8 cellular contexts compared by ENCODE assay signal in genomic region chr13:114132419-114133121, GRCh38. TPM values are rescaled to one million over a fixed set of nuclear protein-coding genes. Genes with fewer than 3 reads are reported as not detected.
A peak's percentile ranks its signal among the peaks of the same experiment; 100 is the strongest.
DNase-seq lines count a peak whose midpoint lies in the region; ATAC-seq, FAIRE-seq and TF ChIP-seq lines count a peak whose summit lies in the region.

Gene RASA3 (minus strand): TSS chr13:114132623. CDS start chr13:114132489, 134 bp downstream.

- TF ChIP-seq POLR2A in K562 (conservative IDR thresholded peaks at IDR 0.05), result no peak

- H3K36me3 Mint-ChIP-seq in T-helper 17 cell (ENCODE audit: low read depth), result peaks cover 14% of the 10 kb centered on the region
- H3K36me3 Mint-ChIP-seq in progenitor cell of endocrine pancreas (ENCODE audit: insufficient read depth), result no peaks in the 10 kb centered on the region

- intact Hi-C loops in K562 (cut with micrococcal nuclease), result no loop called here

- POLR2A ChIA-PET in K562 (lab: Yijun Ruan, JAX), result interaction anchor here (1.0 kb wide), 1 partner anchor 12 kb away, joined by 4 read pairs; no protein-coding TSS in a partner anchor

- CTCF ChIA-PET in K562 (lab: Yijun Ruan, JAX; ENCODE audit: low intra/inter-chr PET ratio), result no interaction called here

- in situ Hi-C loops in GM23248 (cut with MboI) (no loop called here), K562 (cut with MboI) (no loop called here)

- no peaks in the 10 kb centered on the region for H4K20me1 ChIP-seq in GM23248 (ENCODE audit: insufficient read depth)
- no peaks in the 10 kb centered on the region for H4K20me1 ChIP-seq in Karpas-422 (ENCODE audit: insufficient read depth, low read depth, low read length)
- H4K20me1 ChIP-seq in K562 (replicated peaks; ENCODE audit: control insufficient read depth, insufficient read depth, low read length), result no peaks in the 10 kb centered on the region

- H3K9me1 ChIP-seq in K562 (ENCODE audit: control insufficient read depth, insufficient read depth, low read length), result no peaks in the 10 kb centered on the region

- H3K27ac ChIP-seq in GM23248 (peak within 1 kb of the TSS; percentile 96), Karpas-422 (ENCODE audit: low read length) (no peak within 1 kb of the TSS), K562 (ENCODE audit: extremely low read depth, low read depth, low read length) (peak within 1 kb of the TSS; percentile 80)

- H3K9me3 Mint-ChIP-seq in progenitor cell of endocrine pancreas (ENCODE audit: low read depth), result no peaks in the 10 kb centered on the region

- H3K27ac Mint-ChIP-seq in T-helper 17 cell (peak within 1 kb of the TSS; percentile 99), progenitor cell of endocrine pancreas (peak within 1 kb of the TSS; percentile 88)

- H3K4me1 ChIP-seq in GM23248 (ENCODE audit: insufficient read depth), result peaks cover 23% of the 10 kb centered on the region
- H3K4me1 ChIP-seq in Karpas-422 (ENCODE audit: low read length), result peaks cover 38% of the 10 kb centered on the region
- peaks cover 25 to 61% of the 10 kb centered on the region in 2 experiments for H3K4me1 ChIP-seq in K562 (replicated peaks in 1 of 2; ENCODE audit: control insufficient read depth in 2 of 2, insufficient read depth in 2 of 2, low read length in 2 of 2)

- H3K36me3 ChIP-seq in GM23248 (ENCODE audit: low read depth) (no peaks in the 10 kb centered on the region), Karpas-422 (ENCODE audit: insufficient read depth, low read length) (no peaks in the 10 kb centered on the region), K562 (ENCODE audit: control insufficient read depth, insufficient read depth, low read length) (no peaks in the 10 kb centered on the region)

- peak within 1 kb of the TSS; percentile 96 for H3K9ac ChIP-seq in GM23248
- peak within 1 kb of the TSS; percentile 66 for H3K9ac ChIP-seq in Karpas-422 (ENCODE audit: low read length)
- H3K9ac ChIP-seq in K562 (ENCODE audit: insufficient read depth in 1 of 2, low read depth in 2 of 2, low read length in 2 of 2), result peak within 1 kb of the TSS; percentile 64 to 96

- H3K79me2 ChIP-seq in GM23248 (ENCODE audit: insufficient read depth), result peaks cover 42% of the 10 kb centered on the region
- H3K79me2 ChIP-seq in Karpas-422 (ENCODE audit: low read length), result no peaks in the 10 kb centered on the region
- peaks cover 46% of the 10 kb centered on the region for H3K79me2 ChIP-seq in K562 (ENCODE audit: control insufficient read depth, insufficient read depth, low read length)

- H3K4me2 ChIP-seq in GM23248 (ENCODE audit: unreplicated experiment) (peak within 1 kb of the TSS; percentile 90), Karpas-422 (ENCODE audit: low read depth, low read length, poor library complexity, severe bottlenecking) (peak within 1 kb of the TSS; percentile 89), K562 (ENCODE audit: insufficient read depth, low read length) (peak within 1 kb of the TSS; percentile 91)

- H3K4me3 Mint-ChIP-seq in T-helper 17 cell (peak within 1 kb of the TSS; percentile 97), progenitor cell of endocrine pancreas (ENCODE audit: low read depth) (peak within 1 kb of the TSS; percentile 90)

- H3K9me3 ChIP-seq in GM23248 (ENCODE audit: low read depth), result no peaks in the 10 kb centered on the region
- no peaks in the 10 kb centered on the region for H3K9me3 ChIP-seq in Karpas-422 (ENCODE audit: low read length)
- no peaks in the 10 kb centered on the region for H3K9me3 ChIP-seq in T-helper 17 cell (ENCODE audit: control insufficient read depth, low read length, poor library complexity, severe bottlenecking)
- no peaks in the 10 kb centered on the region for H3K9me3 ChIP-seq in K562 (replicated peaks; ENCODE audit: control insufficient read depth, insufficient read depth, low read depth, low read length)

- H3K4me1 Mint-ChIP-seq in T-helper 17 cell (peaks cover 48% of the 10 kb centered on the region), progenitor cell of endocrine pancreas (ENCODE audit: low read depth) (peaks cover 21% of the 10 kb centered on the region)

- no peak for TF ChIP-seq EP300 in K562 (IDR thresholded peaks at IDR 0.05; ENCODE audit: low read length)

- ATAC-seq in T-helper 17 cell, result peak; percentile 60
- peak; percentile 89 for ATAC-seq in K562
- ATAC-seq in HG03378 (IDR thresholded peaks at IDR 0.05; ENCODE audit: unreplicated experiment), result no peak

- TF ChIP-seq RAD21 in K562 (CRISPR knock-in tag; conservative IDR thresholded peaks at IDR 0.05 in 1 of 2, IDR thresholded peaks at IDR 0.05 in 1 of 2), result no peak

- peak within 1 kb of the TSS; percentile 67 for H3K4me3 ChIP-seq in GM08714 (ENCODE audit: low read length)
- H3K4me3 ChIP-seq in GM23248, result peak within 1 kb of the TSS; percentile 93
- H3K4me3 ChIP-seq in Karpas-422 (ENCODE audit: low read length), result peak within 1 kb of the TSS; percentile 72
- H3K4me3 ChIP-seq in K562, result peak within 1 kb of the TSS; percentile 65

- H3K9me2 ChIP-seq in GM23248 (ENCODE audit: insufficient read depth) (no peaks in the 10 kb centered on the region), Karpas-422 (replicated peaks; ENCODE audit: insufficient read depth, low read length) (no peaks in the 10 kb centered on the region)

- no peak for FAIRE-seq in K562 (lab: Jason Lieb, UNC)

- H3K27me3 Mint-ChIP-seq in T-helper 17 cell (no peaks in the 10 kb centered on the region), progenitor cell of endocrine pancreas (peaks cover 48% of the 10 kb centered on the region)

- WGBS in GM23248 (ENCODE audit: low coverage in 1 of 2, low lambda C conversion rate in 2 of 2, missing lambda C conversion rate in 2 of 2), 2 experiments, result 2 to 8% methylated on average over 5 to 30 of the region's 81 CpGs
- 0% methylated on average over 3 of the region's 81 CpGs for WGBS in K562 (ENCODE audit: insufficient coverage, low coverage, missing lambda C conversion rate)

- H2AFZ ChIP-seq in GM23248 (peak within 1 kb of the TSS; percentile 38; the same call in 1 of the 2 replicates), Karpas-422 (ENCODE audit: low read length) (peak within 1 kb of the TSS; percentile 62), K562 (ENCODE audit: low read depth, low read length) (peak within 1 kb of the TSS; percentile 78)

- H3F3A ChIP-seq in GM23248 (ENCODE audit: insufficient read depth), result peaks cover 31% of the 10 kb centered on the region

- no TSS peak for BruUV-seq in K562 (replicated peaks; lab: Mats Ljungman, UMichigan)

- H3K27me3 ChIP-seq in GM23248 (replicated peaks; ENCODE audit: insufficient read depth) (no peaks in the 10 kb centered on the region), Karpas-422 (ENCODE audit: low read length) (no peaks in the 10 kb centered on the region), K562 (ENCODE audit: control insufficient read depth in 2 of 2, insufficient read depth in 2 of 2, low read length in 2 of 2) (no peaks in the 10 kb centered on the region)

- TF ChIP-seq CTCF in K562 (IDR thresholded peaks at IDR 0.05 in 2 of 3, conservative IDR thresholded peaks at IDR 0.05 in 1 of 3; ENCODE audit: insufficient read depth in 2 of 3, low read depth in 1 of 3, low read length in 3 of 3) (no peak), progenitor cell of endocrine pancreas (IDR thresholded peaks at IDR 0.05; ENCODE audit: unreplicated experiment) (no peak)

- DNase-seq in GM23248 (peak; percentile 91), Karpas-422 (peak; percentile 87), T-helper 17 cell (peak; percentile 44 to 70 (median 68)), K562 (ENCODE audit: extremely low read depth in 1 of 4, low spot score in 3 of 4) (peak; percentile 80 to 93 (median 90)), hepatic stellate cell (ENCODE audit: low spot score) (peak; percentile 94), progenitor cell of endocrine pancreas (ENCODE audit: low spot score, unreplicated experiment) (peak; percentile 72)

TF ChIP-seq in K562, 482 proteins besides CTCF, POLR2A, EP300 and RAD21 (continues in another document):
- TF ChIP-seq E2F6 (IDR thresholded peaks at IDR 0.05; ENCODE audit: borderline replicate concordance in 1 of 2, extremely low read depth in 1 of 2, insufficient read depth in 1 of 2, insufficient read length in 1 of 2, low read depth in 1 of 2, low read length in 1 of 2, poor library complexity in 1 of 2, severe bottlenecking in 1 of 2) (peak; percentile 17 to 68), RBFOX2 (IDR thresholded peaks at IDR 0.05; ENCODE audit: low read depth, low read length) (peak; percentile 45; the same call in 1 of the 2 replicates)

RNA-seq across cellular contexts. Expression of gene RASA3, which starts in this region (rescaled TPM):
- total RNA-seq in GM23248 (2014; rRNA removed; shearing (Covaris generic)), result 36.7 and 46.2 TPM in 2 replicates
- polyA plus RNA-seq in GM23248 (2016; fragmentation: Nextera tagmentation; extraction: Ambion mirVana), result 30.0 and 34.3 TPM in 2 replicates
- total RNA-seq in Karpas-422 (2014; rRNA removed; shearing (Covaris generic); ENCODE audit: low replicate concordance), result 0.56 and 2.4 TPM in 2 replicates
- 100 to 1,000 TPM; 204 to 215 TPM for total RNA-seq in T-helper 17 cell
- 25.3 and 38.4 TPM in 2 replicates for total RNA-seq in K562 (2011; cell fraction: chromatin; rRNA removed; ENCODE audit: low replicate concordance)
- total RNA-seq in K562 (2011; cell fraction: nucleolus; rRNA removed), result 14.7 and 16.1 TPM in 2 replicates
- 13.4 and 15.3 TPM in 2 replicates for total RNA-seq in K562 (2011; cell fraction: nucleoplasm; rRNA removed)
- total RNA-seq in K562 (2014; rRNA removed), result 15.3 and 17.8 TPM in 2 replicates
- 9.6 and 10.7 TPM in 2 replicates for total RNA-seq in K562 (2014; rRNA removed; fragmentation: Illumina TruSeq; extraction: Trizol)
- 12.9 and 13.7 TPM in 2 replicates for total RNA-seq in K562 (2015; rRNA removed; fragmentation: Illumina TruSeq; extraction: Trizol)
- 21.4 and 25.3 TPM in 2 replicates for total RNA-seq in K562 (2021)
- 14.1 and 14.4 TPM in 2 replicates for polyA plus RNA-seq in K562 (2011; rRNA removed)
- polyA plus RNA-seq in K562 (2011; cell fraction: cytosol; rRNA removed), result 14.1 and 18.5 TPM in 2 replicates
- 16.6 and 21.7 TPM in 2 replicates for polyA plus RNA-seq in K562 (2011; cell fraction: nucleus; rRNA removed)
- 17.5 and 23.4 TPM in 2 replicates for polyA plus RNA-seq in K562 (2012)
- 17.3 and 19.7 TPM in 2 replicates for polyA plus RNA-seq in K562 (2014; fragmentation: Illumina TruSeq; extraction: Trizol)
- polyA plus RNA-seq in K562 (2014; fragmentation: Nextera tagmentation; extraction: Ambion mirVana), result 1 to 10 TPM in 1 of 2 experiments, under 1 TPM in 1; 0.72 to 1.2 TPM
- 19.1 and 21.9 TPM in 2 replicates for polyA plus RNA-seq in K562 (2014; rRNA removed)
- polyA minus RNA-seq in K562 (2011; rRNA and poly(A)+ RNA removed), result 10.5 and 13.0 TPM in 2 replicates
- polyA minus RNA-seq in K562 (2011; cell fraction: cytosol; rRNA and poly(A)+ RNA removed), result 10.9 and 12.9 TPM in 2 replicates
- 6.3 and 8.4 TPM in 2 replicates for polyA minus RNA-seq in K562 (2011; cell fraction: nucleus; rRNA and poly(A)+ RNA removed)
- total RNA-seq in progenitor cell of endocrine pancreas, result 6.3 and 7.6 TPM in 2 replicates
